ENCODE assay signal across 10 cellular contexts in the genomic region with DNA sequence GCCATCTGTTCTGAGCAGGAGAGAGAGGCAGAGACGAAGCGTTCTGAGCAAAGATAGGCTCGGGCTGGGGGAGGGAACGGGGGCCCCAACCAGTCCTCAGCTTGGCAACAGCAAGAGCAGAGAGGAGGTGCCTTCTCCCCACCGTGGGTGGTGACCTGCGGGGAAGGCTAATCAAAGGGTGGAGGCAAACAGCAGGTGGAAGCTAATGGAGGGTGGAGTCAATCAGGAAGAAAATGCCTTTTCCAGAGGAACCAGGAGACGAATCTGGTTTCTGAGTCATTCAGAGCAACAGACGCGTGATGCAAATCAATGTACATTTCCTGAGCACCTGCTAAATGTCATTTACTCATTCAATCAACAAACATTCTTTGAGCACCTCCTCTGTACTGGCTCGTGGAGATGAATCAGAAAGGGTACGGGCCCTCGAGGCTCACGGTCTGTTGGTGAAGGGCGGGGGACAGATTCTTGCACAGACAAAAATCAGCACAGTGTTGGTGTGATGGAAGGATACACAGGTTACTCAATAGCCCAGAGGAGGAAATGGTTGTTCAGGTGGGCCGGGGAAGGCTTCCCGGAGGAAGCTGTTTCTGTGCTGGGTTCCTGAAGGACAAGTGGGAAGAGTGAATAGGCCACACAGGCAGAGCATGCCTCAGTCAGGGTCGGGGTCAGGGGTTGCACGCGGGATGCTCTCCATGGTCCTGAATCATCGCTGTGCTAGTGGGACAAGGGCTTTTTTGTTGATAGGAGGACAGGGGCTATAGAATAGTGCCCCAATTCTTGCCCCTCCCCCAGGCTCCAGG. TPM values are rescaled to one million over a fixed set of nuclear protein-coding genes. Genes with fewer than 3 reads are reported as not detected.
DNase-seq lines count a peak whose midpoint lies in the region; ATAC-seq and TF ChIP-seq lines count a peak whose summit lies in the region.
"Had no signal": no experiment of that assay in that cellular context is flagged by ENCODE, and none has a peak within 500 bp of the region (broad histone marks: within the 10 kb centered on the region; RNA-seq: fewer than 3 reads in every experiment).

No MANE protein-coding gene starts in this region.

- peak; percentile 62 for DNase-seq in activated CD4-positive, alpha-beta T cell treated with anti-CD3 and anti-CD28 coated beads for 36 hours
- no peak for DNase-seq in activated CD4-positive, alpha-beta T cell treated with anti-CD3 and anti-CD28 coated beads for 1 hour
- peak in 2 of 3 donors; percentile 71 to 79 for DNase-seq in Peyer's patch
- peak; percentile 73 for DNase-seq in sciatic nerve (ENCODE audit: low spot score)
- no peak for DNase-seq in SK-N-DZ (ENCODE audit: low spot score)
- no peak for DNase-seq in GM10266 (ENCODE audit: extremely low spot score)
- DNase-seq in WERI-Rb-1: no peak

- no peak overlapping the region for H3K27ac Mint-ChIP-seq in activated CD4-positive, alpha-beta T cell treated with anti-CD3 and anti-CD28 coated beads for 36 hours

- no peak overlapping the region for H3K4me3 ChIP-seq in Peyer's patch
- no peak overlapping the region for H3K4me3 ChIP-seq in WERI-Rb-1 (ENCODE audit: low read depth, low read length)
- H3K4me3 ChIP-seq: SJSA1 had no signal

- H3K9me3 ChIP-seq in Peyer's patch: no peaks in the 10 kb centered on the region
- no peaks in the 10 kb centered on the region for H3K9me3 ChIP-seq in WERI-Rb-1 (ENCODE audit: severe bottlenecking)
- H3K9me3 ChIP-seq: SJSA1 had no signal

- H3K36me3 Mint-ChIP-seq in activated CD4-positive, alpha-beta T cell treated with anti-CD3 and anti-CD28 coated beads for 36 hours (ENCODE audit: low read depth): no peaks in the 10 kb centered on the region

- H3K27ac ChIP-seq in Peyer's patch (peak overlapping the region in 2 of 4 donors; percentile 6 to 69), WERI-Rb-1 (no peak overlapping the region)
- H3K27ac ChIP-seq: C4-2B, SJSA1 had no signal

- ATAC-seq in activated CD4-positive, alpha-beta T cell treated with anti-CD3 and anti-CD28 coated beads for 36 hours: peak; percentile 63
- ATAC-seq in esophagus mucosa (peak; percentile 70), sciatic nerve (peak; percentile 56)

- TF ChIP-seq POLR2A in Peyer's patch (IDR thresholded peaks at IDR 0.05): no peak

- no peak overlapping the region for H3K4me3 Mint-ChIP-seq in activated CD4-positive, alpha-beta T cell treated with anti-CD3 and anti-CD28 coated beads for 36 hours

- peaks cover 0 to 11% (median 1%) of the 10 kb centered on the region in 4 donors for H3K4me1 ChIP-seq in Peyer's patch

- H3K27me3 ChIP-seq in Peyer's patch (no peaks in the 10 kb centered on the region), WERI-Rb-1 (ENCODE audit: insufficient read depth, low read depth, severe bottlenecking) (no peaks in the 10 kb centered on the region)

- no peaks in the 10 kb centered on the region for H3K9me3 Mint-ChIP-seq in activated CD4-positive, alpha-beta T cell treated with anti-CD3 and anti-CD28 coated beads for 36 hours (ENCODE audit: low read depth)

- POLR2A ChIA-PET in activated CD4-positive, alpha-beta T cell treated with anti-CD3 and anti-CD28 coated beads for 36 hours (lab: Charles Lee): interaction anchor here (0.7 kb wide), 1 partner anchor 17 kb away, joined by 3 read pairs; no protein-coding TSS in a partner anchor

- CTCF ChIA-PET in activated CD4-positive, alpha-beta T cell treated with anti-CD3 and anti-CD28 coated beads for 36 hours (lab: Charles Lee): interaction anchor here (0.7 kb wide), 1 partner anchor 699 kb away, joined by 3 read pairs; no protein-coding TSS in a partner anchor

- H3K36me3 ChIP-seq in Peyer's patch (no peaks in the 10 kb centered on the region), WERI-Rb-1 (no peaks in the 10 kb centered on the region)
- H3K36me3 ChIP-seq: SJSA1 had no signal

- intact Hi-C loops in activated CD4-positive, alpha-beta T cell treated with anti-CD3 and anti-CD28 coated beads for 36 hours (cut with DNase I, micrococcal nuclease): no loop called here
- intact Hi-C loops in sciatic nerve (cut with DNase I): no loop called here

- no peaks in the 10 kb centered on the region for H3K27me3 Mint-ChIP-seq in activated CD4-positive, alpha-beta T cell treated with anti-CD3 and anti-CD28 coated beads for 36 hours

- H3K4me1 Mint-ChIP-seq in activated CD4-positive, alpha-beta T cell treated with anti-CD3 and anti-CD28 coated beads for 36 hours: peaks cover 8% of the 10 kb centered on the region

- TF ChIP-seq CTCF in Peyer's patch (IDR thresholded peaks at IDR 0.05) (no peak), GM10266 (IDR thresholded peaks at IDR 0.05; ENCODE audit: control insufficient read depth, insufficient read depth, low read depth, missing control alignments) (no peak), WERI-Rb-1 (IDR thresholded peaks at IDR 0.05; ENCODE audit: low read depth, low read length) (no peak)

RNA-seq across cellular contexts. Expression of a gene that starts 5.7 kb away (rescaled TPM):
- under 1 TPM; 0.07 to 0.37 TPM for total RNA-seq in activated CD4-positive, alpha-beta T cell treated with anti-CD3 and anti-CD28 coated beads for 36 hours
- 10 to 100 TPM; 12.4 to 81.0 (median 31.9) TPM for total RNA-seq in Peyer's patch
- total RNA-seq in esophagus mucosa: 33.9 TPM
- total RNA-seq in sciatic nerve: 31.6 TPM
- 0.70 and 2.4 TPM in 2 replicates for polyA plus RNA-seq in SK-N-DZ (2014; cell fraction: cytosol; rRNA removed)
- 4.3 and 4.4 TPM in 2 replicates for polyA plus RNA-seq in SK-N-DZ (2014; cell fraction: nucleus; rRNA removed)

RNA-seq across cellular contexts. Expression of a gene that starts 59.2 kb away (rescaled TPM):
- 1 to 10 TPM; 6.4 to 8.4 TPM for total RNA-seq in activated CD4-positive, alpha-beta T cell treated with anti-CD3 and anti-CD28 coated beads for 36 hours
- 1 to 10 TPM in 2 of 4 donors, not detected in 2; 1.1 to 2.0 TPM for total RNA-seq in Peyer's patch
- total RNA-seq in esophagus mucosa: 0.48 TPM
- total RNA-seq in sciatic nerve: 2.0 TPM
- polyA plus RNA-seq in SK-N-DZ (2014; cell fraction: cytosol; rRNA removed): not detected in 2 replicates
- polyA plus RNA-seq in SK-N-DZ (2014; cell fraction: nucleus; rRNA removed): not detected in 2 replicates
- total RNA-seq: SJSA1 had no signal

Comparison
In these comparisons a context has a peak if more than half of its experiments do, and no peak if none do; other contexts are left out.
1. DNase-seq: peak in activated CD4-positive, alpha-beta T cell treated with anti-CD3 and anti-CD28 coated beads for 36 hours (single experiment), Peyer's patch (2 of 3) and sciatic nerve (single experiment); none in activated CD4-positive, alpha-beta T cell treated with anti-CD3 and anti-CD28 coated beads for 1 hour (single experiment), SK-N-DZ (single experiment), GM10266 (single experiment) and WERI-Rb-1 (single experiment).
2. RNA of a gene that starts 5.7 kb away (total RNA-seq): 12.4 to 81.0 TPM in Peyer's patch, 33.9 TPM in esophagus mucosa (single experiment) and 31.6 TPM in sciatic nerve (single experiment); 0.07 to 0.37 TPM in activated CD4-positive, alpha-beta T cell treated with anti-CD3 and anti-CD28 coated beads for 36 hours; every median in the first group is over 4 times any median in the second.
3. Peak in every context shown above with its lines, with median percentiles within 50 percentile points of each other: ATAC-seq.